14 cellular contexts compared by ENCODE assay signal in the genomic region with DNA sequence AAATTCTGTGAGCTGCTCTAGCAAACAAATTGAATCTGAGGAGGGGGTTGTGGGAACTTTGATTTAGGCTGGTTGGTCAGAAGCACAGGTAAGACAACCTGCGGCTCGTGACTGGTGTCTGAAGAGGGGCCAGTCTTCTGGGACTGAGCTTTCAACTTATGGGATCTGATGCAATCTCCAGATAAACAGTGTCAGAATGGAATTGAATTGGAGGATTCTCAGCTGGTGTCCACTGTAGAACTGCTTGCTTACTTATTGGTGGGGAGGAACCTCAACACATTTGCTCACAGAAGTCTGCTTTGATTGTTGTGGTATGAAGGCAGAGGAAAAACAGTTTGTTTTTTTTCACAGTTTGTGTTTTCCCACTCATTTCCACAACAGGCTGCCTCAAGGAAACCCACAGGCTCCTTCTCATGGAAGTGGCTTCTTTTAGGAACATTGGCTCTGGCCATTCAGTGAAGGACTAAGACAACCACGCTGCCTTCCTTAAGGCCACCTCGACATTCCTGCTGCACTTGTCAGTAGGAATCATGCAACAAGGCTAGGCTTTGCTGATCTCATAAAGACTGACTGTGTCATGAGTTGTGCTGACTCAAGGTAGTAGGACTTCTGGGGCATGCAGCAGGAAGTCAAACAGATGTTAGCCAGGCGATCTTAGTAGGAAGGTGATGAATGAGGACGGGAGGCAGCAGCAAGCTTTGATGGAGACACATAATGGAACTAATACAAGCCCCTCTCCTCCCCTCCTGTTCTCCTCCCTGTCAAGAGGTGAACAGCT.
DNase-seq lines count a peak whose midpoint lies in the region; ATAC-seq and TF ChIP-seq lines count a peak whose summit lies in the region.
"Had no signal": no experiment of that assay in that cellular context is flagged by ENCODE, and none has a peak within 500 bp of the region (broad histone marks: within the 10 kb centered on the region; RNA-seq: fewer than 3 reads in every experiment).

No MANE protein-coding gene starts in this region.

- no peaks in the 10 kb centered on the region for H3K4me1 Mint-ChIP-seq in CD8-positive, alpha-beta memory T cell
- H3K4me1 Mint-ChIP-seq: CD4-positive, alpha-beta memory T cell had no signal

- H3K36me3 ChIP-seq in BJ (ENCODE audit: control insufficient read depth, insufficient read depth, low read length) (no peaks in the 10 kb centered on the region), mesenchymal stem cell (ENCODE audit: control insufficient read depth in 1 of 2, insufficient read depth in 2 of 2, low read depth in 1 of 2, low read length in 2 of 2) (no peaks in the 10 kb centered on the region)
- H3K36me3 ChIP-seq in CD8-positive, alpha-beta memory T cell (ENCODE audit: insufficient read depth, low read length): no peaks in the 10 kb centered on the region
- H3K36me3 ChIP-seq: prostate gland had no signal

- no peaks in the 10 kb centered on the region for H3K79me1 ChIP-seq in mesenchymal stem cell (replicated peaks; ENCODE audit: low read length, poor library complexity, severe bottlenecking)

- H3K4me2 ChIP-seq in mesenchymal stem cell (ENCODE audit: low read length, poor library complexity, severe bottlenecking): no peak overlapping the region

- H3K23ac ChIP-seq in mesenchymal stem cell (ENCODE audit: low read length in 2 of 2): no peak overlapping the region

- H2BK5ac ChIP-seq in mesenchymal stem cell (ENCODE audit: low read depth, low read length, poor library complexity, severe bottlenecking): no peak overlapping the region

- TF ChIP-seq CTCF in BJ (IDR thresholded peaks at IDR 0.05; ENCODE audit: insufficient read depth, low read depth, low read length) (no peak), choroid plexus epithelial cell (conservative IDR thresholded peaks at IDR 0.05; ENCODE audit: low read depth, low read length) (no peak)

- peak; percentile 86 for DNase-seq in BJ (ENCODE audit: low read depth)
- peak; percentile 5 for DNase-seq in NCI-H460 (ENCODE audit: extremely low read depth, low read depth)
- DNase-seq in choroid plexus epithelial cell (ENCODE audit: low read depth): peak; percentile 17
- DNase-seq in mesenchymal stem cell: peak; percentile 65
- DNase-seq in CD8-positive, alpha-beta memory T cell: no peak
- no peak for DNase-seq in stimulated activated CD4-positive, alpha-beta T cell treated with anti-CD3 and anti-CD28 coated beads, Interleukin-4, amount 100 ng/mL, for 4 hours
- DNase-seq in HEK293T (ENCODE audit: extremely low spot score): no peak
- DNase-seq: activated T-cell treated with anti-CD3 and anti-CD28 coated beads, Interleukin-2, amount 50 U/mL, for 48 hours; CD4-positive, alpha-beta memory T cell; NCI-H1105; NCI-H774; stimulated activated naive CD4-positive, alpha-beta T cell had no signal

- no peak overlapping the region for H4K8ac ChIP-seq in mesenchymal stem cell (ENCODE audit: low read length)

- H3K27me3 Mint-ChIP-seq in CD8-positive, alpha-beta memory T cell: peaks cover 30 to 71% of the 10 kb centered on the region in 2 donors

- peaks cover 5 to 14% (median 8%) of the 10 kb centered on the region in 5 donors for H3K9me3 Mint-ChIP-seq in CD8-positive, alpha-beta memory T cell

- no peak overlapping the region for H2BK12ac ChIP-seq in mesenchymal stem cell (ENCODE audit: low read length in 2 of 2)

- no peak overlapping the region for H2AFZ ChIP-seq in mesenchymal stem cell (ENCODE audit: low read depth, low read length)

- H3K9me3 ChIP-seq in mesenchymal stem cell (ENCODE audit: control insufficient read depth, low read length): no peaks in the 10 kb centered on the region
- no peaks in the 10 kb centered on the region for H3K9me3 ChIP-seq in CD8-positive, alpha-beta memory T cell (ENCODE audit: low read length)
- H3K9me3 ChIP-seq: prostate gland had no signal

- H3K4me3 ChIP-seq in BJ (ENCODE audit: low read depth, low read length) (no peak overlapping the region), choroid plexus epithelial cell (ENCODE audit: low read depth, low read length) (no peak overlapping the region), mesenchymal stem cell (ENCODE audit: insufficient read depth in 1 of 2, low read depth in 1 of 2, low read length in 2 of 2) (no peak overlapping the region)
- no peak overlapping the region for H3K4me3 ChIP-seq in CD8-positive, alpha-beta memory T cell (ENCODE audit: low read length)
- H3K4me3 ChIP-seq: prostate gland had no signal

- no peak overlapping the region for H3K27ac Mint-ChIP-seq in CD8-positive, alpha-beta memory T cell
- H3K27ac Mint-ChIP-seq: CD4-positive, alpha-beta memory T cell had no signal

- H3K36me3 Mint-ChIP-seq in CD8-positive, alpha-beta memory T cell: no peaks in the 10 kb centered on the region
- H3K36me3 Mint-ChIP-seq: CD4-positive, alpha-beta memory T cell had no signal

- ATAC-seq in HG02870 (IDR thresholded peaks at IDR 0.05; ENCODE audit: unreplicated experiment): no peak

- no peak overlapping the region for H2AK5ac ChIP-seq in mesenchymal stem cell (ENCODE audit: low read length, severe bottlenecking)

- WGBS in mesenchymal stem cell: 59% methylated on average over 5 of the region's 6 CpGs

- H3K27ac ChIP-seq in mesenchymal stem cell (ENCODE audit: low read length, poor library complexity, severe bottlenecking): no peak overlapping the region
- no peak overlapping the region for H3K27ac ChIP-seq in CD8-positive, alpha-beta memory T cell (ENCODE audit: low read depth, low read length)
- H3K27ac ChIP-seq: prostate gland had no signal

- H2BK120ac ChIP-seq in mesenchymal stem cell (ENCODE audit: low read depth, low read length): no peak overlapping the region

- no peak overlapping the region for H3K14ac ChIP-seq in mesenchymal stem cell (ENCODE audit: low read length in 2 of 2)

- H2BK15ac ChIP-seq in mesenchymal stem cell (ENCODE audit: low read depth, poor library complexity, severe bottlenecking): no peak overlapping the region

- no peak overlapping the region for H3K4ac ChIP-seq in mesenchymal stem cell (ENCODE audit: low read depth in 1 of 2, low read length in 2 of 2)

- no peaks in the 10 kb centered on the region for H3K4me1 ChIP-seq in mesenchymal stem cell (ENCODE audit: control insufficient read depth, insufficient read depth, low read depth, low read length)
- H3K4me1 ChIP-seq in CD8-positive, alpha-beta memory T cell (ENCODE audit: insufficient read depth, low read length): no peaks in the 10 kb centered on the region
- H3K4me1 ChIP-seq: prostate gland had no signal

- CTCF ChIA-PET in BJ (lab: Yijun Ruan, JAX): no interaction called here
- CTCF ChIA-PET in CD8-positive, alpha-beta memory T cell (lab: Charles Lee): no interaction called here
- CTCF ChIA-PET in HEK293T (lab: Yijun Ruan, JAX): no interaction called here

- no peak overlapping the region for H4K91ac ChIP-seq in mesenchymal stem cell (ENCODE audit: low read length)

- H3K18ac ChIP-seq in mesenchymal stem cell (ENCODE audit: low read depth in 1 of 2, low read length in 2 of 2): no peak overlapping the region

- H3K27me3 ChIP-seq in BJ (ENCODE audit: control insufficient read depth, insufficient read depth, low read length) (peaks cover 2% of the 10 kb centered on the region), mesenchymal stem cell (ENCODE audit: control insufficient read depth in 1 of 2, insufficient read depth in 1 of 2, low read length in 2 of 2) (no peaks in the 10 kb centered on the region)
- H3K27me3 ChIP-seq in CD8-positive, alpha-beta memory T cell (ENCODE audit: insufficient read depth, low read length, poor library complexity, severe bottlenecking): no peaks in the 10 kb centered on the region

- POLR2A ChIA-PET in BJ (lab: Charles Lee) (no interaction called here), HEK293T (lab: Yijun Ruan, JAX) (no interaction called here)
- POLR2A ChIA-PET in CD8-positive, alpha-beta memory T cell (lab: Charles Lee): no interaction called here

- no peak overlapping the region for H3K4me3 Mint-ChIP-seq in CD8-positive, alpha-beta memory T cell
- H3K4me3 Mint-ChIP-seq: CD4-positive, alpha-beta memory T cell had no signal

- H3K9ac ChIP-seq in mesenchymal stem cell (ENCODE audit: low read length): peak overlapping the region; percentile 51

TF ChIP-seq in HEK293T, 16 proteins besides CTCF, POLR2A, EP300 and RAD21:
- TF ChIP-seq FOXK2 (IDR thresholded peaks at IDR 0.05): no peak
- TF ChIP-seq HDGF (IDR thresholded peaks at IDR 0.05; ENCODE audit: borderline replicate concordance): no peak
- no peak for TF ChIP-seq ARNT (IDR thresholded peaks at IDR 0.05)
- TF ChIP-seq CTBP1 (IDR thresholded peaks at IDR 0.05; ENCODE audit: borderline replicate concordance): no peak
- TF ChIP-seq L3MBTL2 (conservative IDR thresholded peaks at IDR 0.05): no peak
- no peak for TF ChIP-seq NFRKB (IDR thresholded peaks at IDR 0.05)

Comparison
In these comparisons a context has a peak if more than half of its experiments do, and no peak if none do; other contexts are left out.
1. DNase-seq: peak in BJ (single experiment), NCI-H460 (single experiment), choroid plexus epithelial cell (single experiment) and mesenchymal stem cell (single experiment); none in CD8-positive, alpha-beta memory T cell (0 of 5), stimulated activated CD4-positive, alpha-beta T cell treated with anti-CD3 and anti-CD28 coated beads, Interleukin-4, amount 100 ng/mL, for 4 hours (0 of 2) and HEK293T (single experiment).